13 cellular contexts compared by ENCODE assay signal in the genomic region with DNA sequence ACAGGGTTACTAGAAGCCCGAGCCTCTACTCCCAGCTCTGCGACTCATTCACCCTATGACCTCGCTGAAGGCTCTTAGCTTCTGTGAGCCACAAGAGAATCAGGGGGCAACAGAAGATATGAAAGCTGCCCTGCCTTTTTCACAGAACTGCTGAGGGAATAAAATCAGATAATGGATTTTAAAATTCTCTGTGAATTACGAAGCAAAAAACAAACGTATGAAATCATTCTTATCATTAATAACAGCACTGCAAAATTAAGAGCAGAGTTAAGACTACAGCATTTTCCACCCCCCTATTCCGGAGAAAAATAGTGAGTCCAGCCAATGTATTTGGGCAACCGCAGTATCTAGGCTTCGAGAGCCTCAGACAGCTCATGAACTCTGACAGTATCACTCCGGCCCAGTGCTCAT. TPM values are rescaled to one million over a fixed set of nuclear protein-coding genes. Genes with fewer than 3 reads are reported as not detected.
DNase-seq lines count a peak whose midpoint lies in the region; ATAC-seq and TF ChIP-seq lines count a peak whose summit lies in the region.
"Had no signal": no experiment of that assay in that cellular context is flagged by ENCODE, and none has a peak within 500 bp of the region (broad histone marks: within the 10 kb centered on the region; RNA-seq: fewer than 3 reads in every experiment).

No MANE protein-coding gene starts in this region.

- intact Hi-C loops in ascending aorta (cut with DNase I) (no loop called here), left ventricle myocardium inferior (cut with micrococcal nuclease) (no loop called here)

- H3K4me3 ChIP-seq in HEK293 (ENCODE audit: low read depth, low read length) (no peak overlapping the region), ascending aorta (peak overlapping the region; percentile 28 to 50), left ventricle myocardium inferior (no peak overlapping the region), skeletal muscle satellite cell (ENCODE audit: low read length) (peak overlapping the region; percentile 42), HAP-1 (no peak overlapping the region)
- H3K4me3 ChIP-seq: gastrocnemius medialis, lung had no signal

- no peak for ATAC-seq in GM18909 (IDR thresholded peaks at IDR 0.05; ENCODE audit: poor library complexity, unreplicated experiment)
- ATAC-seq: activated T-cell treated with anti-CD3 and anti-CD28 coated beads, Interleukin-2, amount 50 U/mL, for 72 hours had no signal

- H3K36me3 ChIP-seq in HEK293 (ENCODE audit: control insufficient read depth in 2 of 2, insufficient read depth in 1 of 2, low read length in 2 of 2), result no peaks in the 10 kb centered on the region
- no peaks in the 10 kb centered on the region for H3K36me3 ChIP-seq in ascending aorta
- H3K36me3 ChIP-seq in left ventricle myocardium inferior, result no peaks in the 10 kb centered on the region
- H3K36me3 ChIP-seq in skeletal muscle satellite cell (ENCODE audit: insufficient read depth, low read length), result peaks cover 2% of the 10 kb centered on the region
- no peaks in the 10 kb centered on the region for H3K36me3 ChIP-seq in HAP-1 (replicated peaks)
- H3K36me3 ChIP-seq: gastrocnemius medialis had no signal

- in situ Hi-C loops in HAP-1 (cut with MboI; ENCODE audit: low sequenced_read_pairs), result no loop called here

- peak overlapping the region; percentile 67 for H3K4me2 ChIP-seq in skeletal muscle satellite cell (ENCODE audit: low read length)

- POLR2A ChIA-PET in HEK293 (lab: Yijun Ruan, JAX), result no interaction called here

- DNase-seq in ascending aorta (ENCODE audit: low spot score in 2 of 2), result no peak
- no peak for DNase-seq in left ventricle myocardium inferior
- no peak for DNase-seq in anterior cingulate cortex (lab: John Stamatoyannopoulos, UW)
- DNase-seq in NCI-H510A (lab: John Stamatoyannopoulos, UW), result no peak
- no peak for DNase-seq in HAP-1 (ENCODE audit: low spot score in 2 of 2)
- DNase-seq: activated T-cell treated with anti-CD3 and anti-CD28 coated beads, Interleukin-2, amount 50 U/mL, for 72 hours; CD4-positive, alpha-beta T cell; cortex of kidney had no signal

- H3K9me3 ChIP-seq in HEK293 (ENCODE audit: control insufficient read depth, insufficient read depth, low read depth, low read length) (no peaks in the 10 kb centered on the region), ascending aorta (no peaks in the 10 kb centered on the region), left ventricle myocardium inferior (replicated peaks) (no peaks in the 10 kb centered on the region), skeletal muscle satellite cell (replicated peaks; ENCODE audit: low read length) (no peaks in the 10 kb centered on the region), HAP-1 (no peaks in the 10 kb centered on the region)
- H3K9me3 ChIP-seq: gastrocnemius medialis had no signal

- no peak overlapping the region for H3K27ac ChIP-seq in HEK293 (ENCODE audit: extremely low read depth, low read depth, low read length)
- H3K27ac ChIP-seq in ascending aorta, result peak overlapping the region; percentile 83 to 87
- peak overlapping the region; percentile 53 for H3K27ac ChIP-seq in left ventricle myocardium inferior (replicated peaks)

- TF ChIP-seq CTCF in HEK293 (tag by site-specific recombination; IDR thresholded peaks at IDR 0.05) (no peak), ascending aorta (IDR thresholded peaks at IDR 0.05) (no peak), left ventricle myocardium inferior (IDR thresholded peaks at IDR 0.05; ENCODE audit: borderline replicate concordance) (no peak)

- H3K4me1 ChIP-seq in HEK293 (ENCODE audit: control insufficient read depth, insufficient read depth, low read length), result no peaks in the 10 kb centered on the region
- H3K4me1 ChIP-seq in ascending aorta, result peaks cover 31 to 78% of the 10 kb centered on the region in 2 donors
- H3K4me1 ChIP-seq in left ventricle myocardium inferior, result peaks cover 73% of the 10 kb centered on the region
- H3K4me1 ChIP-seq in skeletal muscle satellite cell (ENCODE audit: control insufficient read depth, insufficient read depth, low read length), result peaks cover 71% of the 10 kb centered on the region
- peaks cover 75% of the 10 kb centered on the region for H3K4me1 ChIP-seq in HAP-1

- H3K9ac ChIP-seq in skeletal muscle satellite cell (ENCODE audit: low read depth, low read length), result peak overlapping the region; percentile 57

- no peaks in the 10 kb centered on the region for H3K27me3 ChIP-seq in ascending aorta
- no peaks in the 10 kb centered on the region for H3K27me3 ChIP-seq in left ventricle myocardium inferior (ENCODE audit: low read depth)
- no peaks in the 10 kb centered on the region for H3K27me3 ChIP-seq in skeletal muscle satellite cell (ENCODE audit: control insufficient read depth, insufficient read depth, low read length)
- no peaks in the 10 kb centered on the region for H3K27me3 ChIP-seq in HAP-1 (ENCODE audit: low read depth)
- H3K27me3 ChIP-seq: gastrocnemius medialis had no signal

- CTCF ChIA-PET in HEK293 (lab: Yijun Ruan, JAX), result no interaction called here

TF ChIP-seq in HEK293, 187 proteins besides CTCF, POLR2A, EP300 and RAD21:
- TF ChIP-seq ZNF174 (tag by site-specific recombination; IDR thresholded peaks at IDR 0.05) (no peak), ZNF610 (tag by site-specific recombination; IDR thresholded peaks at IDR 0.05; ENCODE audit: borderline replicate concordance) (no peak)
- TF ChIP-seq, protein P1, sequence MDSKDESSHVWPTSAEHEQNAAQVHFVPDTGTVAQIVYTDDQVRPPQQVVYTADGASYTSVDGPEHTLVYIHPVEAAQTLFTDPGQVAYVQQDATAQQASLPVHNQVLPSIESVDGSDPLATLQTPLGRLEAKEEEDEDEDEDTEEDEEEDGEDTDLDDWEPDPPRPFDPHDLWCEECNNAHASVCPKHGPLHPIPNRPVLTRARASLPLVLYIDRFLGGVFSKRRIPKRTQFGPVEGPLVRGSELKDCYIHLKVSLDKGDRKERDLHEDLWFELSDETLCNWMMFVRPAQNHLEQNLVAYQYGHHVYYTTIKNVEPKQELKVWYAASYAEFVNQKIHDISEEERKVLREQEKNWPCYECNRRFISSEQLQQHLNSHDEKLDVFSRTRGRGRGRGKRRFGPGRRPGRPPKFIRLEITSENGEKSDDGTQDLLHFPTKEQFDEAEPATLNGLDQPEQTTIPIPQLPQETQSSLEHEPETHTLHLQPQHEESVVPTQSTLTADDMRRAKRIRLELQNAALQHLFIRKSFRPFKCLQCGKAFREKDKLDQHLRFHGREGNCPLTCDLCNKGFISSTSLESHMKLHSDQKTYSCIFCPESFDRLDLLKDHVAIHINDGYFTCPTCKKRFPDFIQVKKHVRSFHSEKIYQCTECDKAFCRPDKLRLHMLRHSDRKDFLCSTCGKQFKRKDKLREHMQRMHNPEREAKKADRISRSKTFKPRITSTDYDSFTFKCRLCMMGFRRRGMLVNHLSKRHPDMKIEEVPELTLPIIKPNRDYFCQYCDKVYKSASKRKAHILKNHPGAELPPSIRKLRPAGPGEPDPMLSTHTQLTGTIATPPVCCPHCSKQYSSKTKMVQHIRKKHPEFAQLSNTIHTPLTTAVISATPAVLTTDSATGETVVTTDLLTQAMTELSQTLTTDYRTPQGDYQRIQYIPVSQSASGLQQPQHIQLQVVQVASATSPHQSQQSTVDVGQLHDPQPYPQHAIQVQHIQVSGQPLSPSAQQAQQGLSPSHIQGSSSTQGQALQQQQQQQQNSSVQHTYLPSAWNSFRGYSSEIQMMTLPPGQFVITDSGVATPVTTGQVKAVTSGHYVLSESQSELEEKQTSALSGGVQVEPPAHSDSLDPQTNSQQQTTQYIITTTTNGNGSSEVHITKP (tag by site-specific recombination; IDR thresholded peaks at IDR 0.05), result peak; percentile 78

RNA-seq across cellular contexts. Expression of gene AFAP1, which starts 33.5 kb away (rescaled TPM):
- 84.9 TPM for total RNA-seq in ascending aorta
- total RNA-seq in left ventricle myocardium inferior, result 6.8 TPM
- total RNA-seq in skeletal muscle satellite cell (2012; rRNA removed), result 16.5 and 19.9 TPM in 2 replicates

Comparison
In these comparisons a context has a peak if more than half of its experiments do, and no peak if none do; other contexts are left out.
1. H3K4me3 ChIP-seq: peak in ascending aorta (2 of 2) and skeletal muscle satellite cell (single experiment); none in HEK293 (single experiment), left ventricle myocardium inferior (single experiment) and HAP-1 (single experiment).
2. RNA of gene AFAP1, which starts 33.5 kb away (total RNA-seq): 84.9 TPM in ascending aorta (single experiment); 6.8 TPM in left ventricle myocardium inferior (single experiment); every median in the first group is over 10 times any median in the second.